In genomic region chrX:15816453-15816838, GRCh38 we compare ENCODE assay signal across 12 cellular contexts. TPM values are rescaled to one million over a fixed set of nuclear protein-coding genes. Genes with fewer than 3 reads are reported as not detected.
DNase-seq lines count a peak whose midpoint lies in the region; ATAC-seq and TF ChIP-seq lines count a peak whose summit lies in the region.
"Had no signal": no experiment of that assay in that cellular context is flagged by ENCODE, and none has a peak within 500 bp of the region (broad histone marks: within the 10 kb centered on the region; RNA-seq: fewer than 3 reads in every experiment).

No MANE protein-coding gene starts in this region.

- H4K20me1 ChIP-seq in GM23338 (replicated peaks; ENCODE audit: insufficient read depth): no peaks in the 10 kb centered on the region

- peaks cover 59% of the 10 kb centered on the region for H3K36me3 Mint-ChIP-seq in CD4-positive, CD25-positive, alpha-beta regulatory T cell
- peaks cover 64% of the 10 kb centered on the region for H3K36me3 Mint-ChIP-seq in GM23338 (ENCODE audit: low read depth)
- peaks cover 53% of the 10 kb centered on the region for H3K36me3 Mint-ChIP-seq in activated CD8-positive, alpha-beta T cell treated with anti-CD3 and anti-CD28 coated beads, Interleukin-2, amount 10 ng/mL, durations not matched to agents 7 days and 5 days (ENCODE audit: low read depth)

- CTCF ChIA-PET in activated CD8-positive, alpha-beta T cell treated with anti-CD3 and anti-CD28 coated beads, Interleukin-2, amount 10 ng/mL, durations not matched to agents 7 days and 5 days (lab: Charles Lee): interaction anchor here (0.6 to 2.0 kb wide), 5 partner anchors 9 to 39 kb away, joined by 3 to 10 read pairs (median 4); partner anchors contain the start of genes AP1S2 and ZRSR2

- peak overlapping the region in 2 of 3 donors; percentile 67 to 87 for H3K27ac Mint-ChIP-seq in CD4-positive, CD25-positive, alpha-beta regulatory T cell
- H3K27ac Mint-ChIP-seq in GM23338: peak overlapping the region; percentile 100
- peak overlapping the region; percentile 57 for H3K27ac Mint-ChIP-seq in activated CD8-positive, alpha-beta T cell treated with anti-CD3 and anti-CD28 coated beads, Interleukin-2, amount 10 ng/mL, durations not matched to agents 7 days and 5 days

- DNase-seq in CD4-positive, CD25-positive, alpha-beta regulatory T cell: no peak
- DNase-seq in GM23338 (ENCODE audit: low spot score) (peak; percentile 51), iPS-NIHi7 (ENCODE audit: extremely low spot score) (peak; percentile 35), NCI-H2081 treated with DMSO at 0.1 percent for 48 hours (lab: John Stamatoyannopoulos, UW) (no peak), MV-4-11 (lab: John Stamatoyannopoulos, UW) (no peak), hypothalamus (lab: John Stamatoyannopoulos, UW) (no peak)
- DNase-seq in activated CD8-positive, alpha-beta T cell treated with anti-CD3 and anti-CD28 coated beads, Interleukin-2, amount 10 ng/mL, durations not matched to agents 7 days and 5 days: no peak
- DNase-seq: NCI-H748 treated with DMSO at 0.1 percent for 48 hours, Right ventricle myocardium superior, sigmoid colon had no signal

- no peaks in the 10 kb centered on the region for H3F3A ChIP-seq in GM23338 (replicated peaks; ENCODE audit: low read depth)

- H3K4me1 ChIP-seq in CD4-positive, CD25-positive, alpha-beta regulatory T cell (ENCODE audit: control insufficient read depth, insufficient read depth, low read length, poor library complexity, severe bottlenecking): peaks cover 14% of the 10 kb centered on the region
- peaks cover 12% of the 10 kb centered on the region for H3K4me1 ChIP-seq in GM23338 (ENCODE audit: insufficient read depth)
- H3K4me1 ChIP-seq: sigmoid colon had no signal

- no peaks in the 10 kb centered on the region for H3K27me3 ChIP-seq in CD4-positive, CD25-positive, alpha-beta regulatory T cell (ENCODE audit: control insufficient read depth, insufficient read depth, low read length)
- no peaks in the 10 kb centered on the region for H3K27me3 ChIP-seq in GM23338 (ENCODE audit: insufficient read depth)
- H3K27me3 ChIP-seq: sigmoid colon had no signal

- peaks cover 46% of the 10 kb centered on the region for H3K36me3 ChIP-seq in CD4-positive, CD25-positive, alpha-beta regulatory T cell (ENCODE audit: control insufficient read depth, insufficient read depth, low read length)
- peaks cover 7% of the 10 kb centered on the region; the same call in 1 of the 2 replicates for H3K36me3 ChIP-seq in GM23338 (ENCODE audit: insufficient read depth)

- no peaks in the 10 kb centered on the region for H3K9me3 ChIP-seq in CD4-positive, CD25-positive, alpha-beta regulatory T cell (ENCODE audit: control insufficient read depth in 2 of 2, low read length in 2 of 2)
- H3K9me3 ChIP-seq: sigmoid colon, thoracic aorta had no signal

- H3K4me1 Mint-ChIP-seq in CD4-positive, CD25-positive, alpha-beta regulatory T cell: peaks cover 9 to 27% (median 17%) of the 10 kb centered on the region in 4 donors
- H3K4me1 Mint-ChIP-seq in GM23338: peaks cover 23% of the 10 kb centered on the region; the same call in 2 of the 3 replicates
- H3K4me1 Mint-ChIP-seq in activated CD8-positive, alpha-beta T cell treated with anti-CD3 and anti-CD28 coated beads, Interleukin-2, amount 10 ng/mL, durations not matched to agents 7 days and 5 days (ENCODE audit: low read depth): peaks cover 60% of the 10 kb centered on the region

- POLR2A ChIA-PET in activated CD8-positive, alpha-beta T cell treated with anti-CD3 and anti-CD28 coated beads, Interleukin-2, amount 10 ng/mL, durations not matched to agents 7 days and 5 days (lab: Charles Lee): interaction anchor here (1.0 to 1.1 kb wide), 3 partner anchors 26 to 78 kb away, joined by 4 to 7 read pairs (median 5); partner anchors contain the start of genes AP1S2 and CA5B

- no peaks in the 10 kb centered on the region for H3K9me3 Mint-ChIP-seq in CD4-positive, CD25-positive, alpha-beta regulatory T cell
- no peaks in the 10 kb centered on the region for H3K9me3 Mint-ChIP-seq in GM23338
- no peaks in the 10 kb centered on the region for H3K9me3 Mint-ChIP-seq in activated CD8-positive, alpha-beta T cell treated with anti-CD3 and anti-CD28 coated beads, Interleukin-2, amount 10 ng/mL, durations not matched to agents 7 days and 5 days (ENCODE audit: insufficient read depth)

- TF ChIP-seq CTCF in GM23338 (conservative IDR thresholded peaks at IDR 0.05; ENCODE audit: low read depth in 2 of 2): no peak

- no peak overlapping the region for H2AFZ ChIP-seq in GM23338

- H3K27me3 Mint-ChIP-seq in CD4-positive, CD25-positive, alpha-beta regulatory T cell: no peaks in the 10 kb centered on the region
- no peaks in the 10 kb centered on the region for H3K27me3 Mint-ChIP-seq in GM23338 (ENCODE audit: insufficient read depth, low read depth, poor library complexity)
- no peaks in the 10 kb centered on the region for H3K27me3 Mint-ChIP-seq in activated CD8-positive, alpha-beta T cell treated with anti-CD3 and anti-CD28 coated beads, Interleukin-2, amount 10 ng/mL, durations not matched to agents 7 days and 5 days (ENCODE audit: low read depth)

- ATAC-seq in CD4-positive, CD25-positive, alpha-beta regulatory T cell (ENCODE audit: low read depth in 2 of 2): no peak
- ATAC-seq in GM23338 (peak; percentile 72), HG03280 (IDR thresholded peaks at IDR 0.05; ENCODE audit: unreplicated experiment) (no peak)
- ATAC-seq in activated CD8-positive, alpha-beta T cell treated with anti-CD3 and anti-CD28 coated beads, Interleukin-2, amount 10 ng/mL, durations not matched to agents 7 days and 5 days: no peak

- no peak overlapping the region for H3K4me3 ChIP-seq in CD4-positive, CD25-positive, alpha-beta regulatory T cell (ENCODE audit: low read depth, low read length)
- no peak overlapping the region for H3K4me3 ChIP-seq in GM23338
- H3K4me3 ChIP-seq: sigmoid colon, thoracic aorta had no signal

- H3K27ac ChIP-seq in CD4-positive, CD25-positive, alpha-beta regulatory T cell (ENCODE audit: insufficient read depth, low read length, poor library complexity, severe bottlenecking): peak overlapping the region; percentile 52
- H3K27ac ChIP-seq in GM23338 (ENCODE audit: low read depth): peak overlapping the region; percentile 87
- H3K27ac ChIP-seq: sigmoid colon, thoracic aorta had no signal

- H3K4me2 ChIP-seq in GM23338: peak overlapping the region; percentile 4; the same call in 1 of the 2 replicates

- H3K9me2 ChIP-seq in GM23338 (ENCODE audit: insufficient read depth): no peaks in the 10 kb centered on the region

- H3K79me2 ChIP-seq in GM23338 (replicated peaks; ENCODE audit: insufficient read depth): no peaks in the 10 kb centered on the region

- no peak overlapping the region for H3K4me3 Mint-ChIP-seq in CD4-positive, CD25-positive, alpha-beta regulatory T cell
- H3K4me3 Mint-ChIP-seq in GM23338: no peak overlapping the region
- H3K4me3 Mint-ChIP-seq in activated CD8-positive, alpha-beta T cell treated with anti-CD3 and anti-CD28 coated beads, Interleukin-2, amount 10 ng/mL, durations not matched to agents 7 days and 5 days: no peak overlapping the region

TF ChIP-seq in GM23338, 12 proteins besides CTCF, POLR2A, EP300 and RAD21:
- TF ChIP-seq CREB1 (CRISPR knock-in tag; IDR thresholded peaks at IDR 0.05; ENCODE audit: low read depth): no peak
- no peak for TF ChIP-seq EZH2phosphoT487 (IDR thresholded peaks at IDR 0.05; ENCODE audit: unreplicated experiment)
TF ChIP-seq in GM23338: peak in this region for 0.

RNA-seq across cellular contexts. Expression of gene ZRSR2, which starts 26.2 kb away (rescaled TPM):
- 47.5 TPM for total RNA-seq in CD4-positive, CD25-positive, alpha-beta regulatory T cell
- 10 to 100 TPM; 16.6 to 25.3 (median 19.3) TPM for polyA plus RNA-seq in CD4-positive, CD25-positive, alpha-beta regulatory T cell
- total RNA-seq in GM23338 (2014; rRNA removed; shearing (Covaris generic)): 5.2 and 7.7 TPM in 2 replicates
- polyA plus RNA-seq in GM23338 (2016; fragmentation: Nextera tagmentation; extraction: Ambion mirVana): 40.9 and 45.1 TPM in 2 replicates
- 10 to 100 TPM; 15.9 to 16.0 TPM for total RNA-seq in activated CD8-positive, alpha-beta T cell treated with anti-CD3 and anti-CD28 coated beads, Interleukin-2, amount 10 ng/mL, durations not matched to agents 7 days and 5 days

RNA-seq across cellular contexts. Expression of gene AP1S2, which starts 38.2 kb away (rescaled TPM):
- 32.8 TPM for total RNA-seq in CD4-positive, CD25-positive, alpha-beta regulatory T cell
- 10 to 100 TPM; 68.4 to 93.5 (median 77.8) TPM for polyA plus RNA-seq in CD4-positive, CD25-positive, alpha-beta regulatory T cell
- total RNA-seq in GM23338 (2014; rRNA removed; shearing (Covaris generic)): 251 and 380 TPM in 2 replicates
- polyA plus RNA-seq in GM23338 (2016; fragmentation: Nextera tagmentation; extraction: Ambion mirVana): 138 and 160 TPM in 2 replicates
- 10 to 100 TPM; 33.9 to 35.9 TPM for total RNA-seq in activated CD8-positive, alpha-beta T cell treated with anti-CD3 and anti-CD28 coated beads, Interleukin-2, amount 10 ng/mL, durations not matched to agents 7 days and 5 days

Comparison
In these comparisons a context has a peak if more than half of its experiments do, and no peak if none do; other contexts are left out.
1. DNase-seq: peak in GM23338 (single experiment) and iPS-NIHi7 (single experiment); none in CD4-positive, CD25-positive, alpha-beta regulatory T cell (0 of 3), activated CD8-positive, alpha-beta T cell treated with anti-CD3 and anti-CD28 coated beads, Interleukin-2, amount 10 ng/mL, durations not matched to agents 7 days and 5 days (single experiment), NCI-H2081 treated with DMSO at 0.1 percent for 48 hours (single experiment), MV-4-11 (single experiment) and hypothalamus (0 of 51).
2. Peak in every context shown above with its lines, with median percentiles within 50 percentile points of each other: H3K27ac Mint-ChIP-seq.